In genomic region chr9:129491486-129491855, GRCh38 we compare ENCODE assay signal across 9 cellular contexts.
A peak's percentile ranks its signal among the peaks of the same experiment; 100 is the strongest.
DNase-seq lines count a peak whose midpoint lies in the region; ATAC-seq and TF ChIP-seq lines count a peak whose summit lies in the region.
"Had no signal": no experiment of that assay in that cellular context is flagged by ENCODE, and none has a peak within 500 bp of the region (broad histone marks: within the 10 kb centered on the region; RNA-seq: fewer than 3 reads in every experiment).

No MANE protein-coding gene starts in this region.

- TF ChIP-seq CTCF in Loucy (conservative IDR thresholded peaks at IDR 0.05; ENCODE audit: low read length) (no peak), ascending aorta (IDR thresholded peaks at IDR 0.05) (no peak), stomach (IDR thresholded peaks at IDR 0.05) (no peak)

- TF ChIP-seq POLR2A in stomach (IDR thresholded peaks at IDR 0.05) = no peak

- peak in 1 of 2 donors; percentile 85 for DNase-seq in ascending aorta (ENCODE audit: low spot score in 2 of 2)
- peak; percentile 64 for DNase-seq in left kidney (ENCODE audit: low read depth, low spot score)
- DNase-seq in stomach = peak; percentile 78
- no peak for DNase-seq in HuH-7 (ENCODE audit: low spot score)
- DNase-seq in MG63 = no peak
- no peak for DNase-seq in activated effector memory CD4-positive, alpha-beta T cell treated with anti-CD3 and anti-CD28 coated beads, Interleukin-2, amount 50 U/mL, for 16 hours
- DNase-seq: NCI-H2227 treated with DMSO at 0.1 percent for 48 hours had no signal

- H3K36me3 ChIP-seq in Loucy (ENCODE audit: insufficient read depth, low read length) = no peaks in the 10 kb centered on the region
- H3K36me3 ChIP-seq in ascending aorta = peaks cover 0 to 3% of the 10 kb centered on the region in 2 donors
- H3K36me3 ChIP-seq in stomach = peaks cover 0 to 5% (median 1%) of the 10 kb centered on the region in 4 donors
- H3K36me3 ChIP-seq in MG63 = peaks cover 8% of the 10 kb centered on the region

- H3K9me2 ChIP-seq in Loucy (replicated peaks; ENCODE audit: low read depth, low read length) = no peaks in the 10 kb centered on the region

- no peaks in the 10 kb centered on the region for H3F3A ChIP-seq in Loucy (ENCODE audit: low read depth)

- peaks cover 15% of the 10 kb centered on the region; the same call in 1 of the 2 replicates for H3K79me2 ChIP-seq in Loucy (ENCODE audit: insufficient read depth, low read length)

- H3K4me1 ChIP-seq in Loucy (ENCODE audit: insufficient read depth, low read length, poor library complexity, severe bottlenecking) (peaks cover 19% of the 10 kb centered on the region), ascending aorta (peaks cover 37 to 63% of the 10 kb centered on the region in 2 donors), stomach (peaks cover 80 to 97% (median 89%) of the 10 kb centered on the region in 4 donors)

- no peak overlapping the region for H3K9ac ChIP-seq in Loucy (ENCODE audit: low read depth, low read length, poor library complexity, severe bottlenecking)

- peak overlapping the region; percentile 68 for H3K4me2 ChIP-seq in Loucy (ENCODE audit: low read depth, low read length, poor library complexity, severe bottlenecking)

- WGBS in stomach, 5 donors = 13 to 44% (median 24%) methylated on average over 7 to 8 of the region's 8 CpGs

- H3K9me3 ChIP-seq in Loucy (ENCODE audit: insufficient read depth, low read depth, low read length) = no peaks in the 10 kb centered on the region
- H3K9me3 ChIP-seq in ascending aorta = no peaks in the 10 kb centered on the region
- no peaks in the 10 kb centered on the region for H3K9me3 ChIP-seq in stomach
- no peaks in the 10 kb centered on the region for H3K9me3 ChIP-seq in MG63

- H3K27ac ChIP-seq in ascending aorta = peak overlapping the region; percentile 98 to 100
- peak overlapping the region; percentile 96 to 100 (median 100) for H3K27ac ChIP-seq in stomach

- TF ChIP-seq EP300 in stomach (IDR thresholded peaks at IDR 0.05) = no peak

- H3K27me3 ChIP-seq in Loucy (ENCODE audit: insufficient read depth, low read length, poor library complexity, severe bottlenecking) = no peaks in the 10 kb centered on the region
- no peaks in the 10 kb centered on the region for H3K27me3 ChIP-seq in ascending aorta
- H3K27me3 ChIP-seq in stomach = no peaks in the 10 kb centered on the region
- H3K27me3 ChIP-seq in MG63 = no peaks in the 10 kb centered on the region

- ATAC-seq in HG03432 (IDR thresholded peaks at IDR 0.05; ENCODE audit: unreplicated experiment) = no peak

- intact Hi-C loops in ascending aorta (cut with DNase I) (no loop called here), stomach (cut with DNase I; ENCODE audit: low total_unique reads) (loop anchor here (10.0 kb wide), 1 partner anchor 113 kb away; no protein-coding TSS in a partner anchor)

- no peak overlapping the region for H3K4me3 ChIP-seq in Loucy (ENCODE audit: low read length, poor library complexity, severe bottlenecking)
- H3K4me3 ChIP-seq in ascending aorta = peak overlapping the region; percentile 57 to 74
- H3K4me3 ChIP-seq in stomach = peak overlapping the region; percentile 52 to 59 (median 54)
- H3K4me3 ChIP-seq in MG63 = no peak overlapping the region

- H4K20me1 ChIP-seq in Loucy (ENCODE audit: insufficient read depth, low read length, poor library complexity, severe bottlenecking) = no peaks in the 10 kb centered on the region

- no peak overlapping the region for H2AFZ ChIP-seq in Loucy (ENCODE audit: low read length)

Comparison
In these comparisons a context has a peak if more than half of its experiments do, and no peak if none do; other contexts are left out.
1. H3K4me3 ChIP-seq: peak in ascending aorta (2 of 2) and stomach (4 of 4); none in Loucy (single experiment) and MG63 (single experiment).
2. DNase-seq: peak in left kidney (single experiment) and stomach (single experiment); none in HuH-7 (single experiment), MG63 (single experiment) and activated effector memory CD4-positive, alpha-beta T cell treated with anti-CD3 and anti-CD28 coated beads, Interleukin-2, amount 50 U/mL, for 16 hours (single experiment).